Comparison of ENCODE assay signal across 25 cellular contexts in the genomic region with DNA sequence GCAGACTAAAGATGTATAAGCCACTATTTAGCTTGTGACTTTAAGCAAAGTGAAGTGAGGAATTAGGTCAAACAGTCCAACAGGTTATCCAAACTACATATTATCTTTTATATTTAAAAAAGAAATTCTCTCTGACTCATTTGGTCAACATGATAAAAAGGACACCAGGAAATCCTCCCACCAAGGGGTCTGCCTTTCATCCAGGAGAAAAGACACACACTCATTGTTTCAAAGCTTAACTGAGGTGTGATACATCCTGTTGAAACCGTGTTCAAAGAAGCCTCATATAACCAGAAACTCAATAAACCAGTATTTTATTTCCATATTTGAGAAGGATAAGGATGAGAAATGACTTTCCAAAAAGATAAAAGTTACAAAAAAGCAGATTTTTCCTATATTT.
"Had no signal": no experiment of that assay in that cellular context is flagged by ENCODE, and none has a peak within 500 bp of the region (broad histone marks: within the 10 kb centered on the region; RNA-seq: fewer than 3 reads in every experiment).

No MANE protein-coding gene starts in this region.

- H3K4me1 ChIP-seq: adrenal gland, foreskin keratinocyte, left ventricle myocardium inferior, prostate gland, spleen, upper lobe of right lung had no signal

- H3K4me1 Mint-ChIP-seq: immature natural killer cell, natural killer cell had no signal

- H3K4me3 ChIP-seq: adrenal gland, left ventricle myocardium inferior, prostate gland, spleen, upper lobe of right lung had no signal

- H3K9me3 ChIP-seq: adrenal gland, left ventricle myocardium inferior, prostate gland, upper lobe of right lung had no signal

- ATAC-seq: activated T-cell treated with anti-CD3 and anti-CD28 coated beads, Interleukin-2, amount 50 U/mL, for 4 hours; foreskin keratinocyte; natural killer cell; upper lobe of right lung had no signal

- DNase-seq: activated CD4-positive, alpha-beta T cell treated with anti-CD3 and anti-CD28 coated beads for 1 hour; activated CD4-positive, alpha-beta T cell treated with anti-CD3 and anti-CD28 coated beads, Interleukin-2, amount 50 U/mL, for 4 hours; activated CD8-positive, alpha-beta memory T cell treated with anti-CD3 and anti-CD28 coated beads for 24 hours; activated CD8-positive, alpha-beta memory T cell treated with anti-CD3 and anti-CD28 coated beads, Interleukin-2, amount 50 U/mL, for 48 hours; activated naive CD4-positive, alpha-beta T cell; activated T-cell treated with anti-CD3 and anti-CD28 coated beads, Interleukin-2, amount 50 U/mL, for 4 hours; adrenal gland; central memory CD4-positive, alpha-beta T cell; dermis blood vessel endothelial cell; effector CD8-positive, alpha-beta T cell; foreskin keratinocyte; immature natural killer cell; left ventricle myocardium inferior; mammary epithelial cell; midbrain; natural killer cell; spleen; stimulated activated CD4-positive, alpha-beta T cell treated with anti-CD3 and anti-CD28 coated beads, Interleukin-4, amount 100 ng/mL, for 1 hour; stimulated activated naive CD4-positive, alpha-beta T cell treated with Interleukin-2 at 50 U/mL for 16 hours; T-helper 1 cell; upper lobe of right lung; WERI-Rb-1 had no signal

- H3K27me3 Mint-ChIP-seq: activated naive CD8-positive, alpha-beta T cell had no signal

- H3K27ac Mint-ChIP-seq: activated naive CD8-positive, alpha-beta T cell; activated T-helper 2 cell treated with anti-CD3 and anti-CD28 coated beads, Interferon-gamma antibody, Interleukin-2, Interleukin-4, amounts not matched to agents 10 μg/mL and 5 μg/mL and 100 μg/mL, durations not matched to agents 14 hours and 24 hours and 36 hours; immature natural killer cell; natural killer cell had no signal

- H3K4me3 Mint-ChIP-seq: activated naive CD8-positive, alpha-beta T cell; activated T-cell treated with anti-CD3 and anti-CD28 coated beads, Interleukin-2, amount 50 U/mL, for 4 hours; immature natural killer cell; natural killer cell had no signal

- H3K36me3 ChIP-seq: adrenal gland, left ventricle myocardium inferior, prostate gland, spleen, upper lobe of right lung, WERI-Rb-1 had no signal

- H3K36me3 Mint-ChIP-seq: activated naive CD8-positive, alpha-beta T cell; immature natural killer cell; natural killer cell had no signal

- H3K27me3 ChIP-seq: adrenal gland, foreskin keratinocyte, spleen, upper lobe of right lung had no signal

- H3K27ac ChIP-seq: adrenal gland, foreskin keratinocyte, left ventricle myocardium inferior, prostate gland, spleen, upper lobe of right lung, WERI-Rb-1 had no signal
